In genomic region chr9:20972684-20973083, GRCh38 we compare ENCODE assay signal across 23 cellular contexts.
"Had no signal": no experiment of that assay in that cellular context is flagged by ENCODE, and none has a peak within 500 bp of the region (broad histone marks: within the 10 kb centered on the region; RNA-seq: fewer than 3 reads in every experiment).

No MANE protein-coding gene starts in this region.

- H3K4me1 ChIP-seq: colonic mucosa had no signal

- H3K4me1 Mint-ChIP-seq: activated CD4-positive, alpha-beta T cell treated with anti-CD3 and anti-CD28 coated beads, Interleukin-2, amount 10 ng/mL, durations not matched to agents 7 days and 5 days; activated naive CD4-positive, alpha-beta T cell treated with anti-CD3 and anti-CD28 coated beads, Interleukin-2, amount 10 ng/mL, durations not matched to agents 7 days and 5 days; central memory CD8-positive, alpha-beta T cell had no signal

- FAIRE-seq: TTC549 had no signal

- H3K27ac Mint-ChIP-seq: activated CD4-positive, alpha-beta T cell treated with anti-CD3 and anti-CD28 coated beads, Interleukin-2, amount 10 ng/mL, durations not matched to agents 7 days and 5 days; activated naive CD4-positive, alpha-beta T cell treated with anti-CD3 and anti-CD28 coated beads, Interleukin-2, amount 10 ng/mL, durations not matched to agents 7 days and 5 days; activated naive CD8-positive, alpha-beta T cell had no signal

- H3K4me3 ChIP-seq: cardiac muscle cell, colonic mucosa had no signal

- H3K27me3 ChIP-seq: brain microvascular endothelial cell, cardiac muscle cell, colonic mucosa had no signal

- H3K27me3 Mint-ChIP-seq: activated CD4-positive, alpha-beta T cell treated with anti-CD3 and anti-CD28 coated beads, Interleukin-2, amount 10 ng/mL, durations not matched to agents 7 days and 5 days; activated naive CD4-positive, alpha-beta T cell treated with anti-CD3 and anti-CD28 coated beads, Interleukin-2, amount 10 ng/mL, durations not matched to agents 7 days and 5 days; activated naive CD8-positive, alpha-beta T cell; central memory CD8-positive, alpha-beta T cell had no signal

- H3K9me3 ChIP-seq: colonic mucosa had no signal

- H3K4me3 Mint-ChIP-seq: activated CD4-positive, alpha-beta T cell treated with anti-CD3 and anti-CD28 coated beads, Interleukin-2, amount 10 ng/mL, durations not matched to agents 7 days and 5 days; activated naive CD4-positive, alpha-beta T cell treated with anti-CD3 and anti-CD28 coated beads, Interleukin-2, amount 10 ng/mL, durations not matched to agents 7 days and 5 days; activated naive CD8-positive, alpha-beta T cell; central memory CD8-positive, alpha-beta T cell had no signal

- H3K36me3 ChIP-seq: brain microvascular endothelial cell, colonic mucosa had no signal

- H3K9me3 Mint-ChIP-seq: activated CD4-positive, alpha-beta T cell treated with anti-CD3 and anti-CD28 coated beads, Interleukin-2, amount 10 ng/mL, durations not matched to agents 7 days and 5 days; central memory CD8-positive, alpha-beta T cell had no signal

- H3K27ac ChIP-seq: brain microvascular endothelial cell, cardiac muscle cell, colonic mucosa had no signal

- DNase-seq: activated CD4-positive, alpha-beta T cell treated with anti-CD3 and anti-CD28 coated beads, Interleukin-2, amount 10 ng/mL, durations not matched to agents 7 days and 5 days; activated CD4-positive, alpha-beta T cell treated with anti-CD3 and anti-CD28 coated beads, Interleukin-2, amount 50 U/mL, for 48 hours; activated CD8-positive, alpha-beta memory T cell treated with anti-CD3 and anti-CD28 coated beads, Interleukin-2, amount 50 U/mL, for 4 hours; activated effector memory CD4-positive, alpha-beta T cell treated with Interleukin-2 at 50 U/mL for 16 hours; activated naive CD4-positive, alpha-beta T cell treated with anti-CD3 and anti-CD28 coated beads, Interleukin-2, amount 10 ng/mL, durations not matched to agents 7 days and 5 days; activated T-cell treated with anti-CD3 and anti-CD28 coated beads for 4 hours; activated T-cell treated with anti-CD3 and anti-CD28 coated beads, Interleukin-2, amount 50 U/mL, for 48 hours; amniotic stem cell; aorta; brain microvascular endothelial cell; colonic mucosa; NCI-H1105; NCI-H1417 treated with DMSO at 0.1 percent for 48 hours; NCI-H187 treated with DMSO at 0.1 percent for 48 hours; NCI-H2081; NCI-H226; NCI-H446 treated with DMSO at 0.1 percent for 48 hours; NCI-H524; Right ventricle myocardium superior had no signal
